8 cellular contexts compared by ENCODE assay signal in genomic region chr6:12009180-12009748, GRCh38. TPM values are rescaled to one million over a fixed set of nuclear protein-coding genes. Genes with fewer than 3 reads are reported as not detected.
DNase-seq lines count a peak whose midpoint lies in the region; ATAC-seq and TF ChIP-seq lines count a peak whose summit lies in the region.

No MANE protein-coding gene starts in this region.

- H3K4me1 ChIP-seq in CD4-positive, CD25-positive, alpha-beta regulatory T cell (ENCODE audit: control insufficient read depth, insufficient read depth, low read length, poor library complexity, severe bottlenecking): peaks cover 25% of the 10 kb centered on the region
- peaks cover 39% of the 10 kb centered on the region for H3K4me1 ChIP-seq in Loucy (ENCODE audit: insufficient read depth, low read length, poor library complexity, severe bottlenecking)

- H4K20me1 ChIP-seq in Loucy (ENCODE audit: insufficient read depth, low read length, poor library complexity, severe bottlenecking) (peaks cover 11% of the 10 kb centered on the region), neural cell (ENCODE audit: insufficient read depth) (no peaks in the 10 kb centered on the region)

- H3K27me3 Mint-ChIP-seq in CD4-positive, CD25-positive, alpha-beta regulatory T cell: peaks cover 23% of the 10 kb centered on the region
- H3K27me3 Mint-ChIP-seq in dendritic cell treated with granulocyte-macrophage colony-stimulating factor and Interleukin-4, amounts not matched to agents 40 ng/mL and 50 ng/mL, for 4 days: peaks cover 3% of the 10 kb centered on the region

- peaks cover 27% of the 10 kb centered on the region for H3K79me2 ChIP-seq in Loucy (ENCODE audit: insufficient read depth, low read length)
- H3K79me2 ChIP-seq in neural cell (replicated peaks; ENCODE audit: insufficient read depth, low read length): peaks cover 6% of the 10 kb centered on the region

- H3K4me3 Mint-ChIP-seq in CD4-positive, CD25-positive, alpha-beta regulatory T cell: peak overlapping the region; percentile 92 to 100 (median 96)
- H3K4me3 Mint-ChIP-seq in dendritic cell treated with granulocyte-macrophage colony-stimulating factor and Interleukin-4, amounts not matched to agents 40 ng/mL and 50 ng/mL, for 4 days: peak overlapping the region; percentile 67

- H3K36me3 ChIP-seq in CD4-positive, CD25-positive, alpha-beta regulatory T cell (ENCODE audit: control insufficient read depth, insufficient read depth, low read length): no peaks in the 10 kb centered on the region
- no peaks in the 10 kb centered on the region for H3K36me3 ChIP-seq in Loucy (ENCODE audit: insufficient read depth, low read length)
- no peaks in the 10 kb centered on the region for H3K36me3 ChIP-seq in neural cell (ENCODE audit: insufficient read depth, low read length)

- DNase-seq in CD4-positive, CD25-positive, alpha-beta regulatory T cell: no peak
- DNase-seq in posterior vena cava (ENCODE audit: low spot score): no peak
- DNase-seq in SKM-1 treated with dmso at 0.1 percent for 144 hours (lab: John Stamatoyannopoulos, UW; ENCODE audit: unreplicated experiment): no peak

- H3K4me3 ChIP-seq in CD4-positive, CD25-positive, alpha-beta regulatory T cell (ENCODE audit: low read depth, low read length): peak overlapping the region; percentile 97
- H3K4me3 ChIP-seq in Loucy (ENCODE audit: low read length, poor library complexity, severe bottlenecking) (peak overlapping the region; percentile 95), neural cell (ENCODE audit: low read length) (peak overlapping the region; percentile 72)

- peaks cover 0 to 6% (median 0%) of the 10 kb centered on the region in 7 donors for H3K9me3 Mint-ChIP-seq in CD4-positive, CD25-positive, alpha-beta regulatory T cell
- no peaks in the 10 kb centered on the region for H3K9me3 Mint-ChIP-seq in dendritic cell treated with granulocyte-macrophage colony-stimulating factor and Interleukin-4, amounts not matched to agents 40 ng/mL and 50 ng/mL, for 4 days

- H3K9me3 ChIP-seq in CD4-positive, CD25-positive, alpha-beta regulatory T cell (ENCODE audit: control insufficient read depth in 2 of 2, low read length in 2 of 2): no peaks in the 10 kb centered on the region
- H3K9me3 ChIP-seq in Loucy (ENCODE audit: insufficient read depth, low read depth, low read length): no peaks in the 10 kb centered on the region
- H3K9me3 ChIP-seq in neural cell (ENCODE audit: low read length): no peaks in the 10 kb centered on the region

- TF ChIP-seq CTCF in Loucy (conservative IDR thresholded peaks at IDR 0.05; ENCODE audit: low read length) (no peak), neural cell (IDR thresholded peaks at IDR 0.05; ENCODE audit: poor library complexity, severe bottlenecking) (no peak)

- no peak for TF ChIP-seq EP300 in neural cell (conservative IDR thresholded peaks at IDR 0.05; ENCODE audit: poor library complexity, severe bottlenecking)

- no peaks in the 10 kb centered on the region for H3K27me3 ChIP-seq in CD4-positive, CD25-positive, alpha-beta regulatory T cell (ENCODE audit: control insufficient read depth, insufficient read depth, low read length)
- H3K27me3 ChIP-seq in Loucy (ENCODE audit: insufficient read depth, low read length, poor library complexity, severe bottlenecking) (no peaks in the 10 kb centered on the region), neural cell (ENCODE audit: insufficient read depth, low read depth, low read length) (no peaks in the 10 kb centered on the region)

- H3K4me2 ChIP-seq in Loucy (ENCODE audit: low read depth, low read length, poor library complexity, severe bottlenecking) (peak overlapping the region; percentile 80), neural cell (ENCODE audit: low read length) (peak overlapping the region; percentile 9)

- H3K9me2 ChIP-seq in Loucy (replicated peaks; ENCODE audit: low read depth, low read length): no peaks in the 10 kb centered on the region
- H3K9me2 ChIP-seq in neural cell (ENCODE audit: insufficient read depth, low read length): no peaks in the 10 kb centered on the region

- no peak for TF ChIP-seq RAD21 in neural cell (conservative IDR thresholded peaks at IDR 0.05)

- no peak for ATAC-seq in CD4-positive, CD25-positive, alpha-beta regulatory T cell (ENCODE audit: low read depth in 2 of 2)
- ATAC-seq in GM18861 (IDR thresholded peaks at IDR 0.05; ENCODE audit: unreplicated experiment) (no peak), HG03139 (IDR thresholded peaks at IDR 0.05; ENCODE audit: unreplicated experiment) (no peak)

- peaks cover 3% of the 10 kb centered on the region for H3F3A ChIP-seq in Loucy (ENCODE audit: low read depth)
- H3F3A ChIP-seq in neural cell (ENCODE audit: insufficient read depth, low read length, poor library complexity, severe bottlenecking): no peaks in the 10 kb centered on the region

- peak overlapping the region; percentile 91 for H3K9ac ChIP-seq in Loucy (ENCODE audit: low read depth, low read length, poor library complexity, severe bottlenecking)
- H3K9ac ChIP-seq in neural cell (ENCODE audit: low read length): peak overlapping the region; percentile 30

- H3K36me3 Mint-ChIP-seq in CD4-positive, CD25-positive, alpha-beta regulatory T cell: no peaks in the 10 kb centered on the region
- H3K36me3 Mint-ChIP-seq in dendritic cell treated with granulocyte-macrophage colony-stimulating factor and Interleukin-4, amounts not matched to agents 40 ng/mL and 50 ng/mL, for 4 days (ENCODE audit: low read depth): peaks cover 23% of the 10 kb centered on the region

- H3K27ac ChIP-seq in CD4-positive, CD25-positive, alpha-beta regulatory T cell (ENCODE audit: insufficient read depth, low read length, poor library complexity, severe bottlenecking): peak overlapping the region; percentile 99
- H3K27ac ChIP-seq in neural cell (ENCODE audit: low read length): no peak overlapping the region

- peak overlapping the region; percentile 91 for H2AFZ ChIP-seq in Loucy (ENCODE audit: low read length)
- no peak overlapping the region for H2AFZ ChIP-seq in neural cell (ENCODE audit: low read depth, low read length)

- peaks cover 8 to 41% (median 25%) of the 10 kb centered on the region in 4 donors for H3K4me1 Mint-ChIP-seq in CD4-positive, CD25-positive, alpha-beta regulatory T cell
- H3K4me1 Mint-ChIP-seq in dendritic cell treated with granulocyte-macrophage colony-stimulating factor and Interleukin-4, amounts not matched to agents 40 ng/mL and 50 ng/mL, for 4 days (ENCODE audit: low read depth): peaks cover 24% of the 10 kb centered on the region

- intact Hi-C loops in dendritic cell treated with granulocyte-macrophage colony-stimulating factor and Interleukin-4, amounts not matched to agents 40 ng/mL and 50 ng/mL, for 4 days (cut with micrococcal nuclease): loop anchor here (2.0 to 5.0 kb wide), 2 partner anchors 37 to 52 kb away; no protein-coding TSS in a partner anchor
- intact Hi-C loops in posterior vena cava (cut with DNase I): no loop called here

- peak overlapping the region; percentile 99 to 100 (median 99) for H3K27ac Mint-ChIP-seq in CD4-positive, CD25-positive, alpha-beta regulatory T cell
- peak overlapping the region; percentile 98 for H3K27ac Mint-ChIP-seq in dendritic cell treated with granulocyte-macrophage colony-stimulating factor and Interleukin-4, amounts not matched to agents 40 ng/mL and 50 ng/mL, for 4 days

TF ChIP-seq in neural cell, 6 proteins besides CTCF, POLR2A, EP300 and RAD21:
- TF ChIP-seq TAF1 (IDR thresholded peaks at IDR 0.05; ENCODE audit: low read depth): no peak
- TF ChIP-seq MXI1 (conservative IDR thresholded peaks at IDR 0.05; ENCODE audit: poor library complexity, severe bottlenecking): no peak
- no peak for TF ChIP-seq POLR2AphosphoS5 (IDR thresholded peaks at IDR 0.05)
- TF ChIP-seq SMC3 (conservative IDR thresholded peaks at IDR 0.05; ENCODE audit: poor library complexity): no peak
- no peak for TF ChIP-seq EZH2 (IDR thresholded peaks at IDR 0.05; ENCODE audit: borderline replicate concordance, insufficient read depth, low read length, poor library complexity, severe bottlenecking)
TF ChIP-seq in neural cell: peak in this region for 0.

RNA-seq across cellular contexts. Expression of gene HIVEP1, which starts 2.8 kb away (rescaled TPM):
- total RNA-seq in CD4-positive, CD25-positive, alpha-beta regulatory T cell: 96.4 TPM
- 1 to 10 TPM; 3.9 to 7.7 (median 7.1) TPM for polyA plus RNA-seq in CD4-positive, CD25-positive, alpha-beta regulatory T cell
- polyA plus RNA-seq in neural cell: 3.6 and 8.0 TPM in 2 replicates
- polyA minus RNA-seq in neural cell: 26.3 and 39.6 TPM in 2 replicates
- 10 to 100 TPM; 29.0 to 35.2 TPM for total RNA-seq in posterior vena cava
